Comparison of ENCODE assay signal across 1 cellular context in the genomic region with DNA sequence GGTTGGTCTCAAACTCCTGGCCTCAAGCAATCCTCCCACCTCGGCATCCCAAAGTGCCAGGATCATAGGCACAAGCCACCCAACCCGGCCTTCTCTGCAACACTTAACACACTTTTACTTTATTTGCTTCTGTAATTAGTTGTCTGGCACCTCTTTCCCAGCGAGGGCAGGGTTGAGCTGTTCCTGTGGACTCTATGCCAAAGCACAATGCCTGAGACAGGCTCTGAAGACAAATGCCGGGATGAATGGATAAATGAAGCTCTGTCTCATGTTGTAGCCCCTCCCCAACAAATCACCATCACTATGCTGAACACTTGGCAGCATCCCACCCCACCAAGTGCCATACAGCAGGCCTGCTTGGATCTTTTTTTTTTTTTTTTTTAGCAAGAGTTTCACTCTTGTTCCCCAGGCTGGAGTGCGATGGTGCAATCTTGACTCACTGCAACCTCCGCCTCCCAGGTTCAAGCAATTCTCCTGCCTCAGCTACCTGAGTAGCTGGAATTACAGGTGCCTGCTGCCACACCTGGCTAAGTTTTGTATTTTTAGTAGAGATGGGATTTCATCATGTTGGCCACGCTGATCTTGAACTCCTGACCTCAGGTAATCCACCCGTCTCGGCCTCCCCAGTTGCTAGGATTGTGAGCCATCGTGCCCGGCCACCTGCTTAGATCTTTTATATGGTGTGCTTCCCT.
TF ChIP-seq lines count a peak whose summit lies in the region.

No MANE protein-coding gene starts in this region.

TF ChIP-seq in HCT116, 20 proteins besides CTCF, POLR2A, EP300 and RAD21:
- TF ChIP-seq CEBPB (IDR thresholded peaks at IDR 0.05; ENCODE audit: low read depth) (peak; percentile 51), EGR1 (IDR thresholded peaks at IDR 0.05; ENCODE audit: low read depth) (no peak)
